Comparison of ENCODE assay signal across 8 cellular contexts in the genomic region with DNA sequence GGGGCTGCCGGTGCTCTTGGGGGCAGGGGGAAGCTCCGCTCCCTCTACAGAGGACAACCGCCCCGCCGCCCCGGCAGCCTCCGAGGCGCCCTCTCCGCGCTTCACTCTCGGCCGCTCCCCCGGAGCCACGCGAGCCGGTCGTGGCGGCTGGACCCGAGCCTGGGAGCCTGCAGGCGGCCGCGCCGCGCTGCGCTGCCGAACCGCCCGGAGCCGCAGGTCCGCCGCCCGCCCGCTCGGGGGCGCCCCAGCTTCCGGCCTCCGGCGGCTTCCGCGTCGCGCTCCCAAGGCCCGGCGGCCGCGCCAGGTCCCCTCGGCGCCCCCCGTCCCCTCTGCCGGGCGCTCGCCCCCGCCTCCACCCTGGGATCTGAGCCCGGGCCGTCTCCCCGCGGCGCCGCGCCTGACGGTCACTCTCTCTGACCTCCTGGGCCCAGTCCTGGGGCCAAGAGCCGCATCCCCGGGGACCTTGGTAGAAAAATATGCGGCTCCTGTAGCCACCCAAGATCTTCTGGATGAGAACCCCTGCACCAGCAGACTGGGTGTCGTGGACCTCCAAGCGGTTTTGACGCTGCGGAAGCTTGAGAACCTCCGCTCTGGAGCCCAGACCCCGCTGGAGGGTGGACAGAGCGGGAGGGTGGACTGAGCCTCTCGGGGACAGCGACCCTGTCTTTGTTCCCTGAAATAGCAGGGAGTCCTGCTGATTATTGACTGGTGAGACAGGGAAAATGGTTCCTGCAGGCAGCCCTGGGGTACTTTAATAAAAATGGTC. TPM values are rescaled to one million over a fixed set of nuclear protein-coding genes. Genes with fewer than 3 reads are reported as not detected.
DNase-seq lines count a peak whose midpoint lies in the region; ATAC-seq and TF ChIP-seq lines count a peak whose summit lies in the region.

No MANE protein-coding gene starts in this region.

- H3K4me3 ChIP-seq in astrocyte of the spinal cord (ENCODE audit: low read depth, low read length) (peak overlapping the region; percentile 28), iPS-20b (ENCODE audit: low read length) (peak overlapping the region; percentile 82)

- in situ Hi-C loops in astrocyte of the spinal cord (cut with HindIII; ENCODE audit: low sequenced_read_pairs), result no loop called here

- H3K9ac ChIP-seq in iPS-20b (ENCODE audit: low read depth, low read length), result peak overlapping the region; percentile 69; the same call in 1 of the 2 replicates

- H3K27ac Mint-ChIP-seq in T-helper 17 cell, result no peak overlapping the region

- peaks cover 15% of the 10 kb centered on the region for H3K4me1 Mint-ChIP-seq in T-helper 17 cell

- H3K4me3 Mint-ChIP-seq in T-helper 17 cell, result peak overlapping the region; percentile 85

- no peaks in the 10 kb centered on the region for H3K9me3 ChIP-seq in T-helper 17 cell (ENCODE audit: control insufficient read depth, low read length, poor library complexity, severe bottlenecking)
- no peaks in the 10 kb centered on the region for H3K9me3 ChIP-seq in iPS-20b (ENCODE audit: insufficient read depth, low read depth, low read length)

- no peak overlapping the region for H3K27ac ChIP-seq in iPS-20b (ENCODE audit: low read length)

- no peaks in the 10 kb centered on the region for H3K27me3 Mint-ChIP-seq in T-helper 17 cell

- peaks cover 2% of the 10 kb centered on the region for H3K36me3 Mint-ChIP-seq in T-helper 17 cell (ENCODE audit: low read depth)

- peaks cover 31% of the 10 kb centered on the region for H3K27me3 ChIP-seq in iPS-20b (ENCODE audit: insufficient read depth, low read length)

- TF ChIP-seq CTCF in astrocyte of the spinal cord (IDR thresholded peaks at IDR 0.05; ENCODE audit: low read depth, low read length), result no peak

- peaks cover 4% of the 10 kb centered on the region; the same call in 1 of the 2 replicates for H3K4me1 ChIP-seq in iPS-20b (ENCODE audit: insufficient read depth, low read length)

- DNase-seq in NCI-H2081 (lab: John Stamatoyannopoulos, UW) (peak; percentile 49 to 59), NCI-H2081 treated with DMSO at 0.1 percent for 48 hours (lab: John Stamatoyannopoulos, UW) (no peak), T-helper 17 cell (peak; percentile 60 to 71 (median 69)), astrocyte of the spinal cord (ENCODE audit: low read depth, low spot score) (no peak)
- peak; percentile 70 for DNase-seq in stimulated activated CD4-positive, alpha-beta T cell treated with anti-CD3 and anti-CD28 coated beads, Interleukin-12 subunit alpha, Interleukin-12 subunit beta, amount 100 ng/mL, for 4 hours

- peak; percentile 36 for ATAC-seq in HG03139 (IDR thresholded peaks at IDR 0.05; ENCODE audit: unreplicated experiment)
- ATAC-seq in T-helper 17 cell, result peak; percentile 65
- ATAC-seq in HG03571 (IDR thresholded peaks at IDR 0.05; ENCODE audit: unreplicated experiment), result no peak

- H3K36me3 ChIP-seq in iPS-20b (ENCODE audit: insufficient read depth, low read depth, low read length), result no peaks in the 10 kb centered on the region

RNA-seq across cellular contexts. Expression of a gene that starts 44.3 kb away (rescaled TPM):
- total RNA-seq in T-helper 17 cell, result 10 to 100 TPM; 26.4 to 31.1 TPM

Comparison
In these comparisons a context has a peak if more than half of its experiments do, and no peak if none do; other contexts are left out.
1. DNase-seq: peak in NCI-H2081 (2 of 2), T-helper 17 cell (3 of 3) and stimulated activated CD4-positive, alpha-beta T cell treated with anti-CD3 and anti-CD28 coated beads, Interleukin-12 subunit alpha, Interleukin-12 subunit beta, amount 100 ng/mL, for 4 hours (single experiment); none in NCI-H2081 treated with DMSO at 0.1 percent for 48 hours (single experiment) and astrocyte of the spinal cord (single experiment).